16 cellular contexts compared by ENCODE assay signal in genomic region chr17:47685556-47686275, GRCh38. TPM values are rescaled to one million over a fixed set of nuclear protein-coding genes. Genes with fewer than 3 reads are reported as not detected.
DNase-seq lines count a peak whose midpoint lies in the region; ATAC-seq and TF ChIP-seq lines count a peak whose summit lies in the region.
"Had no signal": no experiment of that assay in that cellular context is flagged by ENCODE, and none has a peak within 500 bp of the region (broad histone marks: within the 10 kb centered on the region; RNA-seq: fewer than 3 reads in every experiment).

No MANE protein-coding gene starts in this region.

- H3K4ac ChIP-seq in mesenchymal stem cell (ENCODE audit: low read depth in 1 of 2, low read length in 2 of 2) = no peak overlapping the region

- H3K4me1 Mint-ChIP-seq in activated CD8-positive, alpha-beta T cell treated with anti-CD3 and anti-CD28 coated beads for 36 hours (ENCODE audit: low read depth) = peaks cover 23% of the 10 kb centered on the region

- intact Hi-C loops in activated CD8-positive, alpha-beta T cell treated with anti-CD3 and anti-CD28 coated beads for 36 hours (cut with micrococcal nuclease) = no loop called here

- H4K91ac ChIP-seq in mesenchymal stem cell (ENCODE audit: low read length) = no peak overlapping the region

- no peak overlapping the region for H3K14ac ChIP-seq in mesenchymal stem cell (ENCODE audit: low read length in 2 of 2)

- peak; percentile 36 for DNase-seq in EH (ENCODE audit: low read depth)
- DNase-seq in activated CD8-positive, alpha-beta T cell treated with anti-CD3 and anti-CD28 coated beads for 36 hours = no peak
- DNase-seq in mesenchymal stem cell = no peak
- no peak for DNase-seq in substantia nigra (lab: John Stamatoyannopoulos, UW)
- DNase-seq in GM19238 (ENCODE audit: insufficient read length, low spot score) = no peak
- no peak for DNase-seq in activated CD4-positive, alpha-beta T cell treated with anti-CD3 and anti-CD28 coated beads, Interleukin-2, amount 50 U/mL, for 4 hours
- DNase-seq: KG1, NCI-H1417, Peyer's patch, right cardiac atrium had no signal

- POLR2A ChIA-PET in activated CD8-positive, alpha-beta T cell treated with anti-CD3 and anti-CD28 coated beads for 36 hours (lab: Charles Lee) = interaction anchor here (1.0 to 1.5 kb wide), 3 partner anchors 12 to 49 kb away, joined by 3 to 4 read pairs (median 3); no protein-coding TSS in a partner anchor

- peak overlapping the region; percentile 53 for H3K27ac Mint-ChIP-seq in activated CD8-positive, alpha-beta T cell treated with anti-CD3 and anti-CD28 coated beads for 36 hours
- H3K27ac Mint-ChIP-seq: T-helper 1 cell treated with Interleukin-12 subunit alpha and Interleukin-12 subunit beta and Interleukin-4 antibody, amounts not matched to agents 30 μg/mL and 1 μg/mL, for 36 hours had no signal

- no peak overlapping the region for H2BK12ac ChIP-seq in mesenchymal stem cell (ENCODE audit: low read length in 2 of 2)

- H3K4me1 ChIP-seq in ACC112 (ENCODE audit: control insufficient read depth, insufficient read depth, low read length, unreplicated experiment) (peaks cover 38% of the 10 kb centered on the region), mesenchymal stem cell (ENCODE audit: control insufficient read depth, insufficient read depth, low read depth, low read length) (peaks cover 4% of the 10 kb centered on the region)
- H3K4me1 ChIP-seq: ascending aorta, Peyer's patch had no signal

- no peak overlapping the region for H2BK5ac ChIP-seq in mesenchymal stem cell (ENCODE audit: low read depth, low read length, poor library complexity, severe bottlenecking)

- H3K36me3 ChIP-seq in ACC112 (ENCODE audit: insufficient read depth, low read length) (peaks cover 31% of the 10 kb centered on the region), mesenchymal stem cell (ENCODE audit: control insufficient read depth in 1 of 2, insufficient read depth in 2 of 2, low read depth in 1 of 2, low read length in 2 of 2) (peaks cover 17 to 48% of the 10 kb centered on the region in 2 experiments)

- H3K4me3 ChIP-seq in ACC112 (ENCODE audit: low read depth, low read length) = no peak overlapping the region; the same call in 1 of the 2 replicates
- peak overlapping the region in 1 of 2 experiments; percentile 9 for H3K4me3 ChIP-seq in mesenchymal stem cell (ENCODE audit: insufficient read depth in 1 of 2, low read depth in 1 of 2, low read length in 2 of 2)
- H3K4me3 ChIP-seq: ascending aorta, Peyer's patch had no signal

- H2AFZ ChIP-seq in ACC112 (ENCODE audit: low read length, unreplicated experiment) = no peak overlapping the region
- H2AFZ ChIP-seq in mesenchymal stem cell (ENCODE audit: low read depth, low read length) = no peak overlapping the region

- no peaks in the 10 kb centered on the region for H3K79me2 ChIP-seq in ACC112 (ENCODE audit: control insufficient read depth, insufficient read depth, low read length, unreplicated experiment)

- peaks cover 53% of the 10 kb centered on the region for H3K36me3 Mint-ChIP-seq in activated CD8-positive, alpha-beta T cell treated with anti-CD3 and anti-CD28 coated beads for 36 hours (ENCODE audit: low read depth)

- no peak for ATAC-seq in activated CD8-positive, alpha-beta T cell treated with anti-CD3 and anti-CD28 coated beads for 36 hours
- ATAC-seq in GM19467 (IDR thresholded peaks at IDR 0.05; ENCODE audit: unreplicated experiment) = no peak
- ATAC-seq: right cardiac atrium had no signal

- H3K27me3 ChIP-seq in ACC112 (ENCODE audit: insufficient read depth, low read length) (no peaks in the 10 kb centered on the region), mesenchymal stem cell (ENCODE audit: control insufficient read depth in 1 of 2, insufficient read depth in 1 of 2, low read length in 2 of 2) (no peaks in the 10 kb centered on the region)
- H3K27me3 ChIP-seq: ascending aorta, Peyer's patch had no signal

- H3K9me3 ChIP-seq in mesenchymal stem cell (ENCODE audit: control insufficient read depth, low read length) = no peaks in the 10 kb centered on the region
- H3K9me3 ChIP-seq: ascending aorta, Peyer's patch had no signal

- no peak overlapping the region for H2BK120ac ChIP-seq in mesenchymal stem cell (ENCODE audit: low read depth, low read length)

- H3K27me3 Mint-ChIP-seq in activated CD8-positive, alpha-beta T cell treated with anti-CD3 and anti-CD28 coated beads for 36 hours = no peaks in the 10 kb centered on the region

- no peak overlapping the region for H2BK15ac ChIP-seq in mesenchymal stem cell (ENCODE audit: low read depth, poor library complexity, severe bottlenecking)

- peak overlapping the region; percentile 60 for H3K9ac ChIP-seq in mesenchymal stem cell (ENCODE audit: low read length)

- TF ChIP-seq CTCF in activated CD8-positive, alpha-beta T cell treated with anti-CD3 and anti-CD28 coated beads for 36 hours (IDR thresholded peaks at IDR 0.05) = no peak

- no peak overlapping the region for H4K8ac ChIP-seq in mesenchymal stem cell (ENCODE audit: low read length)

- H3K18ac ChIP-seq in mesenchymal stem cell (ENCODE audit: low read depth in 1 of 2, low read length in 2 of 2) = no peak overlapping the region

- CTCF ChIA-PET in activated CD8-positive, alpha-beta T cell treated with anti-CD3 and anti-CD28 coated beads for 36 hours (lab: Charles Lee) = interaction anchor here (1.7 to 3.0 kb wide), 2 partner anchors 11 to 21 kb away, joined by 7 read pairs; no protein-coding TSS in a partner anchor

- no peak overlapping the region for H3K4me3 Mint-ChIP-seq in activated CD8-positive, alpha-beta T cell treated with anti-CD3 and anti-CD28 coated beads for 36 hours
- H3K4me3 Mint-ChIP-seq: T-helper 1 cell treated with Interleukin-12 subunit alpha and Interleukin-12 subunit beta and Interleukin-4 antibody, amounts not matched to agents 30 μg/mL and 1 μg/mL, for 36 hours had no signal

- peaks cover 9% of the 10 kb centered on the region for H3K79me1 ChIP-seq in mesenchymal stem cell (replicated peaks; ENCODE audit: low read length, poor library complexity, severe bottlenecking)

- H3K4me2 ChIP-seq in mesenchymal stem cell (ENCODE audit: low read length, poor library complexity, severe bottlenecking) = no peak overlapping the region

- no peak overlapping the region for H2AK5ac ChIP-seq in mesenchymal stem cell (ENCODE audit: low read length, severe bottlenecking)

- H3K27ac ChIP-seq in ACC112 (ENCODE audit: low read depth, low read length) = peak overlapping the region; percentile 89
- H3K27ac ChIP-seq in mesenchymal stem cell (ENCODE audit: low read length, poor library complexity, severe bottlenecking) = peak overlapping the region; percentile 69
- no peak overlapping the region for H3K27ac ChIP-seq in substantia nigra (ENCODE audit: low read depth, low read length, poor library complexity, severe bottlenecking)
- H3K27ac ChIP-seq: ascending aorta had no signal

- H3K23ac ChIP-seq in mesenchymal stem cell (ENCODE audit: low read length in 2 of 2) = no peak overlapping the region

- WGBS in mesenchymal stem cell = 87% methylated on average over 3 of the region's 4 CpGs

- no peaks in the 10 kb centered on the region for H3K9me3 Mint-ChIP-seq in activated CD8-positive, alpha-beta T cell treated with anti-CD3 and anti-CD28 coated beads for 36 hours
- H3K9me3 Mint-ChIP-seq: T-helper 1 cell treated with Interleukin-12 subunit alpha and Interleukin-12 subunit beta and Interleukin-4 antibody, amounts not matched to agents 30 μg/mL and 1 μg/mL, for 36 hours had no signal

RNA-seq across cellular contexts. Expression of gene TBKBP1, which starts 8.2 kb away (rescaled TPM):
- 10 to 100 TPM; 12.4 to 13.6 TPM for total RNA-seq in activated CD8-positive, alpha-beta T cell treated with anti-CD3 and anti-CD28 coated beads for 36 hours
- polyA plus RNA-seq in mesenchymal stem cell (2013, experiment 1 of 2) = 11.9 TPM
- polyA plus RNA-seq in mesenchymal stem cell (2013, experiment 2 of 2) = 11.7 TPM

RNA-seq across cellular contexts. Expression of gene KPNB1, which starts 36.0 kb away (rescaled TPM):
- total RNA-seq in activated CD8-positive, alpha-beta T cell treated with anti-CD3 and anti-CD28 coated beads for 36 hours = 100 to 1,000 TPM; 589 to 605 TPM
- polyA plus RNA-seq in mesenchymal stem cell (2013, experiment 1 of 2) = 228 TPM
- polyA plus RNA-seq in mesenchymal stem cell (2013, experiment 2 of 2) = 191 TPM

RNA-seq across cellular contexts. Expression of gene TBX21, which starts 47.3 kb away (rescaled TPM):
- 10 to 100 TPM; 53.0 to 56.9 TPM for total RNA-seq in activated CD8-positive, alpha-beta T cell treated with anti-CD3 and anti-CD28 coated beads for 36 hours
- polyA plus RNA-seq in mesenchymal stem cell (2013, experiment 1 of 2) = not detected
- not detected for polyA plus RNA-seq in mesenchymal stem cell (2013, experiment 2 of 2)
- total RNA-seq: ascending aorta, dermis microvascular lymphatic vessel endothelial cell, NCI-H460 had no signal
